Comparison of ENCODE assay signal across 1 cellular context in the genomic region with DNA sequence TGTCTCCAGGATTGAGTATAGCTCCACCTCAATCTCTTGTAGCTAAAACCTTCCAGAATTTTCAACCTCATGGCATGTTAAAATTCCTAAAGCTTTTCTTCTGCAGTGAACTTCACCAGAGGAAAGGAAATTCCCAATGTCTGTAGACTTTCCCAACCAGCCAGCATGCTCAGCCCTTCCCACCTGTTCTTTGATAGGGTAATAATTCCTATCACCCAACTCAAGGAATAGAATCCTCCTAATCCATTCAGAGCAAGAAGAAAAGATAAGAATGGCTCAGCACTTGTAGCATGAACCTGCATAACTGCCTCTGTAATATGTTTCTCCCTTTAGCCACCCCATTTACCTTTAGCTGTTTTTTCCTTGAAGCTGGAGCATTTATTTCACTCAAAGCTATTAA.
TF ChIP-seq lines count a peak whose summit lies in the region.

No MANE protein-coding gene starts in this region.

TF ChIP-seq in GM23338, 12 proteins besides CTCF, POLR2A, EP300 and RAD21:
- TF ChIP-seq, protein P1, sequence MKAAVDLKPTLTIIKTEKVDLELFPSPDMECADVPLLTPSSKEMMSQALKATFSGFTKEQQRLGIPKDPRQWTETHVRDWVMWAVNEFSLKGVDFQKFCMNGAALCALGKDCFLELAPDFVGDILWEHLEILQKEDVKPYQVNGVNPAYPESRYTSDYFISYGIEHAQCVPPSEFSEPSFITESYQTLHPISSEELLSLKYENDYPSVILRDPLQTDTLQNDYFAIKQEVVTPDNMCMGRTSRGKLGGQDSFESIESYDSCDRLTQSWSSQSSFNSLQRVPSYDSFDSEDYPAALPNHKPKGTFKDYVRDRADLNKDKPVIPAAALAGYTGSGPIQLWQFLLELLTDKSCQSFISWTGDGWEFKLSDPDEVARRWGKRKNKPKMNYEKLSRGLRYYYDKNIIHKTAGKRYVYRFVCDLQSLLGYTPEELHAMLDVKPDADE (IDR thresholded peaks at IDR 0.05) = no peak
- TF ChIP-seq JUNB (IDR thresholded peaks at IDR 0.05; ENCODE audit: unreplicated experiment) (no peak), POLR2AphosphoS5 (IDR thresholded peaks at IDR 0.05; ENCODE audit: low read depth) (no peak), NANOG (IDR thresholded peaks at IDR 0.05; ENCODE audit: borderline replicate concordance) (no peak), ZNF331 (CRISPR knock-in tag; IDR thresholded peaks at IDR 0.05; ENCODE audit: low read depth) (no peak), CREB1 (CRISPR knock-in tag; IDR thresholded peaks at IDR 0.05; ENCODE audit: low read depth) (no peak), REST (IDR thresholded peaks at IDR 0.05; ENCODE audit: unreplicated experiment) (no peak), EZH2 (IDR thresholded peaks at IDR 0.05; ENCODE audit: low read depth, unreplicated experiment) (no peak), ZNF114 (CRISPR knock-in tag; IDR thresholded peaks at IDR 0.05) (no peak), EZH2phosphoT487 (IDR thresholded peaks at IDR 0.05; ENCODE audit: unreplicated experiment) (no peak), STAT1 (IDR thresholded peaks at IDR 0.05; ENCODE audit: unreplicated experiment) (no peak)
- TF ChIP-seq, protein P2, sequence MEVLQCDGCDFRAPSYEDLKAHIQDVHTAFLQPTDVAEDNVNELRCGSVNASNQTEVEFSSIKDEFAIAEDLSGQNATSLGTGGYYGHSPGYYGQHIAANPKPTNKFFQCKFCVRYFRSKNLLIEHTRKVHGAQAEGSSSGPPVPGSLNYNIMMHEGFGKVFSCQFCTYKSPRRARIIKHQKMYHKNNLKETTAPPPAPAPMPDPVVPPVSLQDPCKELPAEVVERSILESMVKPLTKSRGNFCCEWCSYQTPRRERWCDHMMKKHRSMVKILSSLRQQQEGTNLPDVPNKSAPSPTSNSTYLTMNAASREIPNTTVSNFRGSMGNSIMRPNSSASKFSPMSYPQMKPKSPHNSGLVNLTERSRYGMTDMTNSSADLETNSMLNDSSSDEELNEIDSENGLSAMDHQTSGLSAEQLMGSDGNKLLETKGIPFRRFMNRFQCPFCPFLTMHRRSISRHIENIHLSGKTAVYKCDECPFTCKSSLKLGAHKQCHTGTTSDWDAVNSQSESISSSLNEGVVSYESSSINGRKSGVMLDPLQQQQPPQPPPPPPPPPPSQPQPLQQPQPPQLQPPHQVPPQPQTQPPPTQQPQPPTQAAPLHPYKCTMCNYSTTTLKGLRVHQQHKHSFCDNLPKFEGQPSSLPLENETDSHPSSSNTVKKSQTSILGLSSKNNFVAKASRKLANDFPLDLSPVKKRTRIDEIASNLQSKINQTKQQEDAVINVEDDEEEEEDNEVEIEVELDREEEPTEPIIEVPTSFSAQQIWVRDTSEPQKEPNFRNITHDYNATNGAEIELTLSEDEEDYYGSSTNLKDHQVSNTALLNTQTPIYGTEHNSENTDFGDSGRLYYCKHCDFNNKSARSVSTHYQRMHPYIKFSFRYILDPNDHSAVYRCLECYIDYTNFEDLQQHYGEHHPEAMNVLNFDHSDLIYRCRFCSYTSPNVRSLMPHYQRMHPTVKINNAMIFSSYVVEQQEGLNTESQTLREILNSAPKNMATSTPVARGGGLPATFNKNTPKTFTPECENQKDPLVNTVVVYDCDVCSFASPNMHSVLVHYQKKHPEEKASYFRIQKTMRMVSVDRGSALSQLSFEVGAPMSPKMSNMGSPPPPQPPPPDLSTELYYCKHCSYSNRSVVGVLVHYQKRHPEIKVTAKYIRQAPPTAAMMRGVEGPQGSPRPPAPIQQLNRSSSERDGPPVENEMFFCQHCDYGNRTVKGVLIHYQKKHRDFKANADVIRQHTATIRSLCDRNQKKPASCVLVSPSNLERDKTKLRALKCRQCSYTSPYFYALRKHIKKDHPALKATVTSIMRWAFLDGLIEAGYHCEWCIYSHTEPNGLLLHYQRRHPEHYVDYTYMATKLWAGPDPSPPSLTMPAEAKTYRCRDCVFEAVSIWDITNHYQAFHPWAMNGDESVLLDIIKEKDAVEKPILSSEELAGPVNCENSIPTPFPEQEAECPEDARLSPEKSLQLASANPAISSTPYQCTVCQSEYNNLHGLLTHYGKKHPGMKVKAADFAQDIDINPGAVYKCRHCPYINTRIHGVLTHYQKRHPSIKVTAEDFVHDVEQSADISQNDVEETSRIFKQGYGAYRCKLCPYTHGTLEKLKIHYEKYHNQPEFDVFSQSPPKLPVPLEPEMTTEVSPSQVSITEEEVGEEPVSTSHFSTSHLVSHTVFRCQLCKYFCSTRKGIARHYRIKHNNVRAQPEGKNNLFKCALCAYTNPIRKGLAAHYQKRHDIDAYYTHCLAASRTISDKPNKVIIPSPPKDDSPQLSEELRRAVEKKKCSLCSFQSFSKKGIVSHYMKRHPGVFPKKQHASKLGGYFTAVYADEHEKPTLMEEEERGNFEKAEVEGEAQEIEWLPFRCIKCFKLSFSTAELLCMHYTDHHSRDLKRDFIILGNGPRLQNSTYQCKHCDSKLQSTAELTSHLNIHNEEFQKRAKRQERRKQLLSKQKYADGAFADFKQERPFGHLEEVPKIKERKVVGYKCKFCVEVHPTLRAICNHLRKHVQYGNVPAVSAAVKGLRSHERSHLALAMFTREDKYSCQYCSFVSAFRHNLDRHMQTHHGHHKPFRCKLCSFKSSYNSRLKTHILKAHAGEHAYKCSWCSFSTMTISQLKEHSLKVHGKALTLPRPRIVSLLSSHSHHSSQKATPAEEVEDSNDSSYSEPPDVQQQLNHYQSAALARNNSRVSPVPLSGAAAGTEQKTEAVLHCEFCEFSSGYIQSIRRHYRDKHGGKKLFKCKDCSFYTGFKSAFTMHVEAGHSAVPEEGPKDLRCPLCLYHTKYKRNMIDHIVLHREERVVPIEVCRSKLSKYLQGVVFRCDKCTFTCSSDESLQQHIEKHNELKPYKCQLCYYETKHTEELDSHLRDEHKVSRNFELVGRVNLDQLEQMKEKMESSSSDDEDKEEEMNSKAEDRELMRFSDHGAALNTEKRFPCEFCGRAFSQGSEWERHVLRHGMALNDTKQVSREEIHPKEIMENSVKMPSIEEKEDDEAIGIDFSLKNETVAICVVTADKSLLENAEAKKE (CRISPR knock-in tag; IDR thresholded peaks at IDR 0.05) = no peak
